ENCODE assay signal across 1 cellular context in genomic region chr10:60367431-60367830, GRCh38.
TF ChIP-seq lines count a peak whose summit lies in the region.

No MANE protein-coding gene starts in this region.

TF ChIP-seq in H1, 55 proteins besides CTCF, POLR2A, EP300 and RAD21:
- TF ChIP-seq ASH2L (IDR thresholded peaks at IDR 0.05; ENCODE audit: low read length): no peak
- TF ChIP-seq RXRA (IDR thresholded peaks at IDR 0.05; ENCODE audit: insufficient read depth, low read depth, low read length): no peak
- TF ChIP-seq POU5F1 (IDR thresholded peaks at IDR 0.05; ENCODE audit: low read depth, low read length): no peak
- no peak for TF ChIP-seq POLR2AphosphoS5 (IDR thresholded peaks at IDR 0.05; ENCODE audit: low read depth, low read length)
- no peak for TF ChIP-seq SP1 (IDR thresholded peaks at IDR 0.05; ENCODE audit: low read depth, low read length)
- TF ChIP-seq RFX5 (IDR thresholded peaks at IDR 0.05; ENCODE audit: borderline replicate concordance, low read depth, low read length): no peak
- no peak for TF ChIP-seq SIX5 (IDR thresholded peaks at IDR 0.05; ENCODE audit: low read depth, low read length)
- no peak for TF ChIP-seq HDAC2 (IDR thresholded peaks at IDR 0.05; ENCODE audit: borderline replicate concordance in 1 of 2, low read depth in 2 of 2, low read length in 2 of 2)
- TF ChIP-seq CREB1 (IDR thresholded peaks at IDR 0.05): no peak
- no peak for TF ChIP-seq TCF12 (IDR thresholded peaks at IDR 0.05; ENCODE audit: low read depth, low read length)
- TF ChIP-seq SUZ12 (IDR thresholded peaks at IDR 0.05; ENCODE audit: low read length): no peak
- no peak for TF ChIP-seq RNF2 (IDR thresholded peaks at IDR 0.05; ENCODE audit: borderline replicate concordance, low read depth, low read length, missing control alignments, poor library complexity, severe bottlenecking)
- TF ChIP-seq PHF8 (conservative IDR thresholded peaks at IDR 0.05; ENCODE audit: low read depth, low read length): no peak
- TF ChIP-seq SP2 (IDR thresholded peaks at IDR 0.05; ENCODE audit: low read length): no peak
- TF ChIP-seq KDM4A (IDR thresholded peaks at IDR 0.05; ENCODE audit: low read depth, low read length, severe bottlenecking): no peak
- no peak for TF ChIP-seq BCL11A (IDR thresholded peaks at IDR 0.05; ENCODE audit: low read depth in 2 of 2, low read length in 2 of 2)
TF ChIP-seq in H1: peak in this region for 0.
